ENCODE assay signal across 8 cellular contexts in genomic region chr2:96536445-96537065, GRCh38. TPM values are rescaled to one million over a fixed set of nuclear protein-coding genes. Genes with fewer than 3 reads are reported as not detected.
DNase-seq lines count a peak whose midpoint lies in the region; ATAC-seq and TF ChIP-seq lines count a peak whose summit lies in the region.

Gene ARID5A, plus strand, starts transcription at chr2:96536752. Its CDS starts 75 bp downstream, at chr2:96536827.

- ATAC-seq in GM21825 (IDR thresholded peaks at IDR 0.05; ENCODE audit: unreplicated experiment), result peak; percentile 49
- ATAC-seq in natural killer cell treated with Interleukin-12 subunit alpha and Interleukin-12 subunit beta and Interleukin-15 and Interleukin-18, amount 100 ng/mL, for 72 hours, result peak; percentile 83 to 86

- peak within 1 kb of the TSS; percentile 94 for H3K27ac ChIP-seq in RWPE1

- no peaks in the 10 kb centered on the region for H3K9me3 Mint-ChIP-seq in natural killer cell treated with Interleukin-12 subunit alpha and Interleukin-12 subunit beta and Interleukin-15 and Interleukin-18, amount 100 ng/mL, for 72 hours

- H3K4me3 Mint-ChIP-seq in natural killer cell treated with Interleukin-12 subunit alpha and Interleukin-12 subunit beta and Interleukin-15 and Interleukin-18, amount 100 ng/mL, for 72 hours, result peak within 1 kb of the TSS; percentile 85

- H3K27ac Mint-ChIP-seq in natural killer cell treated with Interleukin-12 subunit alpha and Interleukin-12 subunit beta and Interleukin-15 and Interleukin-18, amount 100 ng/mL, for 72 hours, result peak within 1 kb of the TSS; percentile 72 to 90

- TF ChIP-seq CTCF in RWPE1 (conservative IDR thresholded peaks at IDR 0.05; ENCODE audit: low read depth), result no peak

- DNase-seq in EH (ENCODE audit: low read depth), result peak; percentile 89
- peak; percentile 82 to 86 for DNase-seq in Kasumi-1 (lab: John Stamatoyannopoulos, UW)
- DNase-seq in RWPE1 (ENCODE audit: low spot score), result peak; percentile 92
- DNase-seq in activated T-helper 1 cell treated with anti-CD3 and anti-CD28 coated beads, Interleukin-2, amount 50 U/mL, for 16 hours (ENCODE audit: low read depth in 1 of 2, low spot score in 1 of 2), result peak; percentile 81 to 87
- peak; percentile 69 for DNase-seq in fibroblast of peridontal ligament (ENCODE audit: extremely low read depth)
- DNase-seq in natural killer cell treated with Interleukin-12 subunit alpha and Interleukin-12 subunit beta and Interleukin-15 and Interleukin-18, amount 100 ng/mL, for 72 hours (ENCODE audit: low spot score), result peak; percentile 94
- DNase-seq in stimulated activated naive CD4-positive, alpha-beta T cell treated with Interleukin-2 at 50 U/mL for 16 hours (lab: John Stamatoyannopoulos, UW), result peak; percentile 93

- H3K4me1 Mint-ChIP-seq in natural killer cell treated with Interleukin-12 subunit alpha and Interleukin-12 subunit beta and Interleukin-15 and Interleukin-18, amount 100 ng/mL, for 72 hours (ENCODE audit: low read depth in 2 of 2), result peaks cover 55 to 57% of the 10 kb centered on the region in 2 donors

- CTCF ChIA-PET in RWPE1 (lab: Yijun Ruan, JAX), result interaction anchor here (0.7 to 1.0 kb wide), 2 partner anchors 18 to 394 kb away, joined by 3 to 5 read pairs; no protein-coding TSS in a partner anchor

- no peaks in the 10 kb centered on the region for H3K27me3 Mint-ChIP-seq in natural killer cell treated with Interleukin-12 subunit alpha and Interleukin-12 subunit beta and Interleukin-15 and Interleukin-18, amount 100 ng/mL, for 72 hours

- POLR2A ChIA-PET in RWPE1 (lab: Yijun Ruan, JAX; ENCODE audit: low non-redundant PET), result no interaction called here

- H3K36me3 Mint-ChIP-seq in natural killer cell treated with Interleukin-12 subunit alpha and Interleukin-12 subunit beta and Interleukin-15 and Interleukin-18, amount 100 ng/mL, for 72 hours, result no peaks in the 10 kb centered on the region

RNA-seq across cellular contexts. Expression of gene ARID5A, which starts in this region (rescaled TPM):
- total RNA-seq in natural killer cell treated with Interleukin-12 subunit alpha and Interleukin-12 subunit beta and Interleukin-15 and Interleukin-18, amount 100 ng/mL, for 72 hours, result 100 to 1,000 TPM in 1 of 2 donors, 10 to 100 TPM in 1; 81.4 to 115 TPM

Comparison
In these comparisons a context has a peak if more than half of its experiments do, and no peak if none do; other contexts are left out.
1. Peak in every context shown above with its lines: DNase-seq, ATAC-seq and H3K27ac ChIP-seq.